In genomic region chr16:1309888-1310831, GRCh38 we compare ENCODE assay signal across 1 cellular context.
A peak's percentile ranks its signal among the peaks of the same experiment; 100 is the strongest.
TF ChIP-seq lines count a peak whose summit lies in the region.

No MANE protein-coding gene starts in this region.

TF ChIP-seq in K562, 482 proteins besides CTCF, POLR2A, EP300 and RAD21 (continued from another document and continues in another):
- TF ChIP-seq, protein P1, sequence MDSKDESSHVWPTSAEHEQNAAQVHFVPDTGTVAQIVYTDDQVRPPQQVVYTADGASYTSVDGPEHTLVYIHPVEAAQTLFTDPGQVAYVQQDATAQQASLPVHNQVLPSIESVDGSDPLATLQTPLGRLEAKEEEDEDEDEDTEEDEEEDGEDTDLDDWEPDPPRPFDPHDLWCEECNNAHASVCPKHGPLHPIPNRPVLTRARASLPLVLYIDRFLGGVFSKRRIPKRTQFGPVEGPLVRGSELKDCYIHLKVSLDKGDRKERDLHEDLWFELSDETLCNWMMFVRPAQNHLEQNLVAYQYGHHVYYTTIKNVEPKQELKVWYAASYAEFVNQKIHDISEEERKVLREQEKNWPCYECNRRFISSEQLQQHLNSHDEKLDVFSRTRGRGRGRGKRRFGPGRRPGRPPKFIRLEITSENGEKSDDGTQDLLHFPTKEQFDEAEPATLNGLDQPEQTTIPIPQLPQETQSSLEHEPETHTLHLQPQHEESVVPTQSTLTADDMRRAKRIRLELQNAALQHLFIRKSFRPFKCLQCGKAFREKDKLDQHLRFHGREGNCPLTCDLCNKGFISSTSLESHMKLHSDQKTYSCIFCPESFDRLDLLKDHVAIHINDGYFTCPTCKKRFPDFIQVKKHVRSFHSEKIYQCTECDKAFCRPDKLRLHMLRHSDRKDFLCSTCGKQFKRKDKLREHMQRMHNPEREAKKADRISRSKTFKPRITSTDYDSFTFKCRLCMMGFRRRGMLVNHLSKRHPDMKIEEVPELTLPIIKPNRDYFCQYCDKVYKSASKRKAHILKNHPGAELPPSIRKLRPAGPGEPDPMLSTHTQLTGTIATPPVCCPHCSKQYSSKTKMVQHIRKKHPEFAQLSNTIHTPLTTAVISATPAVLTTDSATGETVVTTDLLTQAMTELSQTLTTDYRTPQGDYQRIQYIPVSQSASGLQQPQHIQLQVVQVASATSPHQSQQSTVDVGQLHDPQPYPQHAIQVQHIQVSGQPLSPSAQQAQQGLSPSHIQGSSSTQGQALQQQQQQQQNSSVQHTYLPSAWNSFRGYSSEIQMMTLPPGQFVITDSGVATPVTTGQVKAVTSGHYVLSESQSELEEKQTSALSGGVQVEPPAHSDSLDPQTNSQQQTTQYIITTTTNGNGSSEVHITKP (IDR thresholded peaks at IDR 0.05; ENCODE audit: partially characterized antibody): peak; percentile 50
- no peak for TF ChIP-seq TRIM28 (IDR thresholded peaks at IDR 0.05)
- no peak for TF ChIP-seq SETDB1 (IDR thresholded peaks at IDR 0.05; ENCODE audit: low read length)
- TF ChIP-seq GTF2E2 (tag; IDR thresholded peaks at IDR 0.05): no peak
- TF ChIP-seq, protein P2, sequence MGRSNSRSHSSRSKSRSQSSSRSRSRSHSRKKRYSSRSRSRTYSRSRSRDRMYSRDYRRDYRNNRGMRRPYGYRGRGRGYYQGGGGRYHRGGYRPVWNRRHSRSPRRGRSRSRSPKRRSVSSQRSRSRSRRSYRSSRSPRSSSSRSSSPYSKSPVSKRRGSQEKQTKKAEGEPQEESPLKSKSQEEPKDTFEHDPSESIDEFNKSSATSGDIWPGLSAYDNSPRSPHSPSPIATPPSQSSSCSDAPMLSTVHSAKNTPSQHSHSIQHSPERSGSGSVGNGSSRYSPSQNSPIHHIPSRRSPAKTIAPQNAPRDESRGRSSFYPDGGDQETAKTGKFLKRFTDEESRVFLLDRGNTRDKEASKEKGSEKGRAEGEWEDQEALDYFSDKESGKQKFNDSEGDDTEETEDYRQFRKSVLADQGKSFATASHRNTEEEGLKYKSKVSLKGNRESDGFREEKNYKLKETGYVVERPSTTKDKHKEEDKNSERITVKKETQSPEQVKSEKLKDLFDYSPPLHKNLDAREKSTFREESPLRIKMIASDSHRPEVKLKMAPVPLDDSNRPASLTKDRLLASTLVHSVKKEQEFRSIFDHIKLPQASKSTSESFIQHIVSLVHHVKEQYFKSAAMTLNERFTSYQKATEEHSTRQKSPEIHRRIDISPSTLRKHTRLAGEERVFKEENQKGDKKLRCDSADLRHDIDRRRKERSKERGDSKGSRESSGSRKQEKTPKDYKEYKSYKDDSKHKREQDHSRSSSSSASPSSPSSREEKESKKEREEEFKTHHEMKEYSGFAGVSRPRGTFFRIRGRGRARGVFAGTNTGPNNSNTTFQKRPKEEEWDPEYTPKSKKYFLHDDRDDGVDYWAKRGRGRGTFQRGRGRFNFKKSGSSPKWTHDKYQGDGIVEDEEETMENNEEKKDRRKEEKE (IDR thresholded peaks at IDR 0.05; ENCODE audit: borderline replicate concordance in 1 of 2, control insufficient read depth in 1 of 2, low read depth in 2 of 2, low read length in 1 of 2): no peak
- no peak for TF ChIP-seq KAT2B (IDR thresholded peaks at IDR 0.05; ENCODE audit: low read depth, low read length)
- TF ChIP-seq, protein P3, sequence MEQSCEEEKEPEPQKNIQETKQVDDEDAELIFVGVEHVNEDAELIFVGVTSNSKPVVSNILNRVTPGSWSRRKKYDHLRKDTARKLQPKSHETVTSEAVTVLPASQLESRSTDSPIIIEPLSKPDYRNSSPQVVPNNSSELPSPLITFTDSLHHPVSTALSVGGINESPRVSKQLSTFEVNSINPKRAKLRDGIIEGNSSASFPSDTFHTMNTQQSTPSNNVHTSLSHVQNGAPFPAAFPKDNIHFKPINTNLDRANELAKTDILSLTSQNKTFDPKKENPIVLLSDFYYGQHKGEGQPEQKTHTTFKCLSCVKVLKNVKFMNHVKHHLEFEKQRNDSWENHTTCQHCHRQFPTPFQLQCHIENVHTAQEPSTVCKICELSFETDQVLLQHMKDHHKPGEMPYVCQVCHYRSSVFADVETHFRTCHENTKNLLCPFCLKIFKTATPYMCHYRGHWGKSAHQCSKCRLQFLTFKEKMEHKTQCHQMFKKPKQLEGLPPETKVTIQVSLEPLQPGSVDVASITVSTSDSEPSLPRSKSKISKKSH (CRISPR knock-in tag; IDR thresholded peaks at IDR 0.05): no peak
- TF ChIP-seq DMBX1 (CRISPR knock-in tag; IDR thresholded peaks at IDR 0.05; ENCODE audit: borderline replicate concordance): no peak
- TF ChIP-seq ZNF274 (IDR thresholded peaks at IDR 0.05; ENCODE audit: borderline replicate concordance, low read depth, low read length): no peak
- TF ChIP-seq TAF1 (IDR thresholded peaks at IDR 0.05; ENCODE audit: control insufficient read depth, extremely low read depth, insufficient read depth, low read length, severe bottlenecking): no peak
- no peak for TF ChIP-seq CREB5 (CRISPR knock-in tag; IDR thresholded peaks at IDR 0.05)
- no peak for TF ChIP-seq DNMT1 (IDR thresholded peaks at IDR 0.05)
- TF ChIP-seq DEAF1 (CRISPR knock-in tag; IDR thresholded peaks at IDR 0.05): no peak
- peak; percentile 83 for TF ChIP-seq CEBPG (CRISPR knock-in tag; IDR thresholded peaks at IDR 0.05)
- TF ChIP-seq CEBPG (tag; conservative IDR thresholded peaks at IDR 0.05 in 1 of 2, IDR thresholded peaks at IDR 0.05 in 1 of 2): peak; percentile 58 to 97
- TF ChIP-seq USF2 (CRISPR knock-in tag; IDR thresholded peaks at IDR 0.05): no peak
- no peak for TF ChIP-seq EZH2 (IDR thresholded peaks at IDR 0.05; ENCODE audit: borderline replicate concordance, low read depth, low read length)
- TF ChIP-seq DIDO1 (tag; IDR thresholded peaks at IDR 0.05; ENCODE audit: low read depth): no peak
- TF ChIP-seq NEUROD1 (IDR thresholded peaks at IDR 0.05; ENCODE audit: borderline replicate concordance, low read depth, low read length, partially characterized antibody): no peak
- TF ChIP-seq, protein P4, sequence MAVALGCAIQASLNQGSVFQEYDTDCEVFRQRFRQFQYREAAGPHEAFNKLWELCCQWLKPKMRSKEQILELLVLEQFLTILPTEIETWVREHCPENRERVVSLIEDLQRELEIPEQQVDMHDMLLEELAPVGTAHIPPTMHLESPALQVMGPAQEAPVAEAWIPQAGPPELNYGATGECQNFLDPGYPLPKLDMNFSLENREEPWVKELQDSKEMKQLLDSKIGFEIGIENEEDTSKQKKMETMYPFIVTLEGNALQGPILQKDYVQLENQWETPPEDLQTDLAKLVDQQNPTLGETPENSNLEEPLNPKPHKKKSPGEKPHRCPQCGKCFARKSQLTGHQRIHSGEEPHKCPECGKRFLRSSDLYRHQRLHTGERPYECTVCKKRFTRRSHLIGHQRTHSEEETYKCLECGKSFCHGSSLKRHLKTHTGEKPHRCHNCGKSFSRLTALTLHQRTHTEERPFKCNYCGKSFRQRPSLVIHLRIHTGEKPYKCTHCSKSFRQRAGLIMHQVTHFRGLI (CRISPR knock-in tag; IDR thresholded peaks at IDR 0.05): no peak
- no peak for TF ChIP-seq BCOR (IDR thresholded peaks at IDR 0.05)
- TF ChIP-seq MEF2D (tag; conservative IDR thresholded peaks at IDR 0.05; ENCODE audit: low read depth): no peak
- peak; percentile 36; the same call in 1 of the 2 replicates for TF ChIP-seq ZBTB7A (IDR thresholded peaks at IDR 0.05; ENCODE audit: borderline replicate concordance, control insufficient read depth, low read depth, low read length)
- no peak for TF ChIP-seq MECOM (CRISPR knock-in tag; IDR thresholded peaks at IDR 0.05)
- TF ChIP-seq ARID1B (IDR thresholded peaks at IDR 0.05): no peak; the same call in 1 of the 2 replicates
- TF ChIP-seq ZNF41 (CRISPR knock-in tag; conservative IDR thresholded peaks at IDR 0.05): no peak
- TF ChIP-seq, protein P5, sequence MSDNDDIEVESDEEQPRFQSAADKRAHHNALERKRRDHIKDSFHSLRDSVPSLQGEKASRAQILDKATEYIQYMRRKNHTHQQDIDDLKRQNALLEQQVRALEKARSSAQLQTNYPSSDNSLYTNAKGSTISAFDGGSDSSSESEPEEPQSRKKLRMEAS (CRISPR knock-in tag; IDR thresholded peaks at IDR 0.05): no peak
- TF ChIP-seq, protein P6, sequence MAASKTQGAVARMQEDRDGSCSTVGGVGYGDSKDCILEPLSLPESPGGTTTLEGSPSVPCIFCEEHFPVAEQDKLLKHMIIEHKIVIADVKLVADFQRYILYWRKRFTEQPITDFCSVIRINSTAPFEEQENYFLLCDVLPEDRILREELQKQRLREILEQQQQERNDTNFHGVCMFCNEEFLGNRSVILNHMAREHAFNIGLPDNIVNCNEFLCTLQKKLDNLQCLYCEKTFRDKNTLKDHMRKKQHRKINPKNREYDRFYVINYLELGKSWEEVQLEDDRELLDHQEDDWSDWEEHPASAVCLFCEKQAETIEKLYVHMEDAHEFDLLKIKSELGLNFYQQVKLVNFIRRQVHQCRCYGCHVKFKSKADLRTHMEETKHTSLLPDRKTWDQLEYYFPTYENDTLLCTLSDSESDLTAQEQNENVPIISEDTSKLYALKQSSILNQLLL (CRISPR knock-in tag; IDR thresholded peaks at IDR 0.05; ENCODE audit: borderline replicate concordance): no peak
- peak; percentile 7 to 34; a peak in 2 of 4 replicates for TF ChIP-seq MLLT1 (IDR thresholded peaks at IDR 0.05)
- TF ChIP-seq CEBPB (tag; IDR thresholded peaks at IDR 0.05): peak; percentile 97
- TF ChIP-seq PTTG1 (tag; IDR thresholded peaks at IDR 0.05; ENCODE audit: low read depth): no peak
- TF ChIP-seq ZC3H8 (IDR thresholded peaks at IDR 0.05): no peak
- TF ChIP-seq GTF2A2 (tag; IDR thresholded peaks at IDR 0.05): no peak
- TF ChIP-seq RFX5 (IDR thresholded peaks at IDR 0.05; ENCODE audit: low read depth, low read length): no peak
- TF ChIP-seq CBFB (CRISPR knock-in tag; IDR thresholded peaks at IDR 0.05): no peak
- peak; percentile 53 for TF ChIP-seq RB1 (IDR thresholded peaks at IDR 0.05; ENCODE audit: low read depth)
- TF ChIP-seq SMARCC2 (IDR thresholded peaks at IDR 0.05; ENCODE audit: low read depth): no peak
- no peak for TF ChIP-seq SMAD1 (IDR thresholded peaks at IDR 0.05; ENCODE audit: low read depth, low read length, partially characterized antibody)
- TF ChIP-seq ETS2 (tag; IDR thresholded peaks at IDR 0.05; ENCODE audit: borderline replicate concordance, poor library complexity, severe bottlenecking): no peak
- no peak for TF ChIP-seq PHF8 (IDR thresholded peaks at IDR 0.05; ENCODE audit: borderline replicate concordance, low read length)
- no peak for TF ChIP-seq STAT5B (CRISPR knock-in tag; IDR thresholded peaks at IDR 0.05)
- TF ChIP-seq, protein P7, sequence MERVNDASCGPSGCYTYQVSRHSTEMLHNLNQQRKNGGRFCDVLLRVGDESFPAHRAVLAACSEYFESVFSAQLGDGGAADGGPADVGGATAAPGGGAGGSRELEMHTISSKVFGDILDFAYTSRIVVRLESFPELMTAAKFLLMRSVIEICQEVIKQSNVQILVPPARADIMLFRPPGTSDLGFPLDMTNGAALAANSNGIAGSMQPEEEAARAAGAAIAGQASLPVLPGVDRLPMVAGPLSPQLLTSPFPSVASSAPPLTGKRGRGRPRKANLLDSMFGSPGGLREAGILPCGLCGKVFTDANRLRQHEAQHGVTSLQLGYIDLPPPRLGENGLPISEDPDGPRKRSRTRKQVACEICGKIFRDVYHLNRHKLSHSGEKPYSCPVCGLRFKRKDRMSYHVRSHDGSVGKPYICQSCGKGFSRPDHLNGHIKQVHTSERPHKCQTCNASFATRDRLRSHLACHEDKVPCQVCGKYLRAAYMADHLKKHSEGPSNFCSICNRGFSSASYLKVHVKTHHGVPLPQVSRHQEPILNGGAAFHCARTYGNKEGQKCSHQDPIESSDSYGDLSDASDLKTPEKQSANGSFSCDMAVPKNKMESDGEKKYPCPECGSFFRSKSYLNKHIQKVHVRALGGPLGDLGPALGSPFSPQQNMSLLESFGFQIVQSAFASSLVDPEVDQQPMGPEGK (CRISPR knock-in tag; IDR thresholded peaks at IDR 0.05; ENCODE audit: borderline replicate concordance): no peak
- no peak for TF ChIP-seq CHD1 (IDR thresholded peaks at IDR 0.05; ENCODE audit: low read length)
- no peak for TF ChIP-seq HNRNPH1 (optimal IDR thresholded peaks at IDR 0.05; ENCODE audit: low read depth, low read length)
